24 cellular contexts compared by ENCODE assay signal in the genomic region with DNA sequence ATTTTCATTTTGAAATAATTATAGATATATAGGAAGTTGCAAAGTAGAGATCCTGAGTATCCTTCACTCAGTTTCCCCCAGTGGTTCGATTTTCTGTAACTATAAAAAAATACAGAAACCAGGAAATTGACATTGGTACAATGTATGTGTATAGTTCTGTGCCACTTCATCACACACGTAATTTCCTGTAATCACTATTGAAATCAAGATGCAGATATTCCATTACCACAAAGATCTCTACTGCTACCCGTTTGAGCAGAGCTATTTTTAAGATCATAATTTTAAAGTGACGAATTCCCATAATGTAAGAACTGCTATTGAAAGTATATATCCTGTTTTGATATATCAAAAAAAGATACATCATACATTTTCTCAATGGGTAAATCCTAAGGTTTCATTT.
"Had no signal": no experiment of that assay in that cellular context is flagged by ENCODE, and none has a peak within 500 bp of the region (broad histone marks: within the 10 kb centered on the region; RNA-seq: fewer than 3 reads in every experiment).

No MANE protein-coding gene starts in this region.

- H3K27me3 Mint-ChIP-seq: naive thymus-derived CD8-positive, alpha-beta T cell; stimulated activated naive CD8-positive, alpha-beta T cell treated with anti-CD3 and anti-CD28 coated beads, Interleukin-15, Interleukin-2, amounts not matched to agents 100 ng/mL and 50 ng/mL, for 24 hours had no signal

- DNase-seq: immature natural killer cell; kidney; left colon; left lung; lower lobe of right lung; mammary epithelial cell; mesenchymal stem cell; naive thymus-derived CD8-positive, alpha-beta T cell; nucleus accumbens; pancreas; posterior cingulate gyrus; retina; right cardiac atrium; stimulated activated CD4-positive, alpha-beta T cell treated with anti-CD3 and anti-CD28 coated beads, Interleukin-12 subunit alpha, Interleukin-12 subunit beta, amount 100 ng/mL, for 4 hours; stimulated activated CD4-positive, alpha-beta T cell treated with anti-CD3 and anti-CD28 coated beads, Interleukin-15, amount 100 ng/mL, for 24 hours; stimulated activated CD4-positive, alpha-beta T cell treated with anti-CD3 and anti-CD28 coated beads, Interleukin-2, amount 100 ng/mL, for 24 hours; stimulated activated CD4-positive, alpha-beta T cell treated with anti-CD3 and anti-CD28 coated beads, Interleukin-4, amount 100 ng/mL, for 1 hour; stimulated activated naive CD4-positive, alpha-beta T cell; tibial artery; upper lobe of right lung had no signal

- ATAC-seq: left colon; left lung; lower lobe of right lung; naive thymus-derived CD8-positive, alpha-beta T cell; pancreas; right cardiac atrium; sciatic nerve; upper lobe of right lung had no signal

- H3K4me3 Mint-ChIP-seq: immature natural killer cell; naive thymus-derived CD8-positive, alpha-beta T cell; nephron; neural crest cell; stimulated activated naive CD8-positive, alpha-beta T cell treated with anti-CD3 and anti-CD28 coated beads, Interleukin-15, Interleukin-2, amounts not matched to agents 100 ng/mL and 50 ng/mL, for 24 hours had no signal

- H3K9me3 Mint-ChIP-seq: immature natural killer cell; naive thymus-derived CD8-positive, alpha-beta T cell; nephron; neural crest cell; stimulated activated naive CD8-positive, alpha-beta T cell treated with anti-CD3 and anti-CD28 coated beads, Interleukin-15, Interleukin-2, amounts not matched to agents 100 ng/mL and 50 ng/mL, for 24 hours had no signal

- H3K4me1 Mint-ChIP-seq: immature natural killer cell, neural crest cell had no signal

- H3K27ac Mint-ChIP-seq: immature natural killer cell; naive thymus-derived CD8-positive, alpha-beta T cell; nephron; stimulated activated naive CD8-positive, alpha-beta T cell treated with anti-CD3 and anti-CD28 coated beads, Interleukin-15, Interleukin-2, amounts not matched to agents 100 ng/mL and 50 ng/mL, for 24 hours had no signal
